2 cellular contexts compared by ENCODE assay signal in the genomic region with DNA sequence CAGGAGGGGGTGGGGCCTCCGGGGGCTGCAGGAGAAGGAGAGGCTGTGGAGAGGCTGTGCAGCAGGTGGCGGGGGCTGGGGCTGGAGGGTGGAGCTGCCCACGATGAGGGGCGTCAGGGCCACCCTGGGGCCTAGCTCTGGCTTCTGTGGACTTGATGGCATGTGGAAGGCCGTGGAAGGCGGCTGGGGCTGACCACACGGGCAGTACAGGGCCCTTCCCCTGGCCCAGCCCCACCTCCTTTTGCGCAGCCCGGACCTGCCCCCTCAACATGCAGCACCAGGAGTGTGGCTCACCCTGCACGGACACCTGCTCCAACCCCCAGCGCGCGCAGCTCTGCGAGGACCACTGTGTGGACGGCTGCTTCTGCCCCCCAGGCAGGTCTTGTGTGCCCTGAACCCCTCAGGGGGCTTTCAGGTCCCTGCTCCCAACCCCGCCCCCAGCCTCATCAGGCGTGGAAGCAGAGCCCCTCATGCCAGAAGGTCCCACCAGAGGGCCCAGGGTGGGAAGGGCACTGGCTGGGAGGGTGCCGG.
TF ChIP-seq lines count a peak whose summit lies in the region.

No MANE protein-coding gene starts in this region.

TF ChIP-seq in SK-N-SH, 30 proteins besides CTCF, POLR2A, EP300 and RAD21:
- TF ChIP-seq RXRA (IDR thresholded peaks at IDR 0.05; ENCODE audit: borderline replicate concordance, low read depth) (no peak), RCOR1 (IDR thresholded peaks at IDR 0.05; ENCODE audit: low read length) (no peak), ELF1 (IDR thresholded peaks at IDR 0.05) (no peak), NFIC (IDR thresholded peaks at IDR 0.05; ENCODE audit: borderline replicate concordance) (no peak)

TF ChIP-seq in SK-N-SH treated with all-trans-retinoic acid at 6 μM for 48 hours, 23 proteins besides CTCF, POLR2A, EP300 and RAD21:
- no peak for TF ChIP-seq GLIS3 (CRISPR knock-in tag; IDR thresholded peaks at IDR 0.05)
- no peak for TF ChIP-seq POU6F1 (CRISPR knock-in tag; IDR thresholded peaks at IDR 0.05; ENCODE audit: borderline replicate concordance, low read depth)
- no peak for TF ChIP-seq ZNF8 (CRISPR knock-in tag; IDR thresholded peaks at IDR 0.05)
- TF ChIP-seq ISL1 (CRISPR knock-in tag; IDR thresholded peaks at IDR 0.05): no peak
- no peak for TF ChIP-seq ESRRG (CRISPR knock-in tag; IDR thresholded peaks at IDR 0.05)
- no peak for TF ChIP-seq ZNF70 (CRISPR knock-in tag; IDR thresholded peaks at IDR 0.05)
- TF ChIP-seq BACH2 (CRISPR knock-in tag; IDR thresholded peaks at IDR 0.05; ENCODE audit: borderline replicate concordance): no peak
- TF ChIP-seq, protein P1, sequence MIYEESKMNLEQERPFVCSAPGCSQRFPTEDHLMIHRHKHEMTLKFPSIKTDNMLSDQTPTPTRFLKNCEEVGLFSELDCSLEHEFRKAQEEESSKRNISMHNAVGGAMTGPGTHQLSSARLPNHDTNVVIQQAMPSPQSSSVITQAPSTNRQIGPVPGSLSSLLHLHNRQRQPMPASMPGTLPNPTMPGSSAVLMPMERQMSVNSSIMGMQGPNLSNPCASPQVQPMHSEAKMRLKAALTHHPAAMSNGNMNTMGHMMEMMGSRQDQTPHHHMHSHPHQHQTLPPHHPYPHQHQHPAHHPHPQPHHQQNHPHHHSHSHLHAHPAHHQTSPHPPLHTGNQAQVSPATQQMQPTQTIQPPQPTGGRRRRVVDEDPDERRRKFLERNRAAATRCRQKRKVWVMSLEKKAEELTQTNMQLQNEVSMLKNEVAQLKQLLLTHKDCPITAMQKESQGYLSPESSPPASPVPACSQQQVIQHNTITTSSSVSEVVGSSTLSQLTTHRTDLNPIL (CRISPR knock-in tag; IDR thresholded peaks at IDR 0.05; ENCODE audit: low read depth): no peak
- TF ChIP-seq ARNTL (CRISPR knock-in tag; IDR thresholded peaks at IDR 0.05; ENCODE audit: borderline replicate concordance, low read depth): no peak
- TF ChIP-seq, protein P2, sequence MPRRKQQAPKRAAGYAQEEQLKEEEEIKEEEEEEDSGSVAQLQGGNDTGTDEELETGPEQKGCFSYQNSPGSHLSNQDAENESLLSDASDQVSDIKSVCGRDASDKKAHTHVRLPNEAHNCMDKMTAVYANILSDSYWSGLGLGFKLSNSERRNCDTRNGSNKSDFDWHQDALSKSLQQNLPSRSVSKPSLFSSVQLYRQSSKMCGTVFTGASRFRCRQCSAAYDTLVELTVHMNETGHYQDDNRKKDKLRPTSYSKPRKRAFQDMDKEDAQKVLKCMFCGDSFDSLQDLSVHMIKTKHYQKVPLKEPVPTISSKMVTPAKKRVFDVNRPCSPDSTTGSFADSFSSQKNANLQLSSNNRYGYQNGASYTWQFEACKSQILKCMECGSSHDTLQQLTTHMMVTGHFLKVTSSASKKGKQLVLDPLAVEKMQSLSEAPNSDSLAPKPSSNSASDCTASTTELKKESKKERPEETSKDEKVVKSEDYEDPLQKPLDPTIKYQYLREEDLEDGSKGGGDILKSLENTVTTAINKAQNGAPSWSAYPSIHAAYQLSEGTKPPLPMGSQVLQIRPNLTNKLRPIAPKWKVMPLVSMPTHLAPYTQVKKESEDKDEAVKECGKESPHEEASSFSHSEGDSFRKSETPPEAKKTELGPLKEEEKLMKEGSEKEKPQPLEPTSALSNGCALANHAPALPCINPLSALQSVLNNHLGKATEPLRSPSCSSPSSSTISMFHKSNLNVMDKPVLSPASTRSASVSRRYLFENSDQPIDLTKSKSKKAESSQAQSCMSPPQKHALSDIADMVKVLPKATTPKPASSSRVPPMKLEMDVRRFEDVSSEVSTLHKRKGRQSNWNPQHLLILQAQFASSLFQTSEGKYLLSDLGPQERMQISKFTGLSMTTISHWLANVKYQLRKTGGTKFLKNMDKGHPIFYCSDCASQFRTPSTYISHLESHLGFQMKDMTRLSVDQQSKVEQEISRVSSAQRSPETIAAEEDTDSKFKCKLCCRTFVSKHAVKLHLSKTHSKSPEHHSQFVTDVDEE (CRISPR knock-in tag; IDR thresholded peaks at IDR 0.05): no peak
- TF ChIP-seq ZNF565 (CRISPR knock-in tag; conservative IDR thresholded peaks at IDR 0.05; ENCODE audit: low read depth): no peak
- TF ChIP-seq ZFP30 (CRISPR knock-in tag; IDR thresholded peaks at IDR 0.05): no peak
- TF ChIP-seq ZC3H10 (CRISPR knock-in tag; IDR thresholded peaks at IDR 0.05): no peak
- TF ChIP-seq, protein P3, sequence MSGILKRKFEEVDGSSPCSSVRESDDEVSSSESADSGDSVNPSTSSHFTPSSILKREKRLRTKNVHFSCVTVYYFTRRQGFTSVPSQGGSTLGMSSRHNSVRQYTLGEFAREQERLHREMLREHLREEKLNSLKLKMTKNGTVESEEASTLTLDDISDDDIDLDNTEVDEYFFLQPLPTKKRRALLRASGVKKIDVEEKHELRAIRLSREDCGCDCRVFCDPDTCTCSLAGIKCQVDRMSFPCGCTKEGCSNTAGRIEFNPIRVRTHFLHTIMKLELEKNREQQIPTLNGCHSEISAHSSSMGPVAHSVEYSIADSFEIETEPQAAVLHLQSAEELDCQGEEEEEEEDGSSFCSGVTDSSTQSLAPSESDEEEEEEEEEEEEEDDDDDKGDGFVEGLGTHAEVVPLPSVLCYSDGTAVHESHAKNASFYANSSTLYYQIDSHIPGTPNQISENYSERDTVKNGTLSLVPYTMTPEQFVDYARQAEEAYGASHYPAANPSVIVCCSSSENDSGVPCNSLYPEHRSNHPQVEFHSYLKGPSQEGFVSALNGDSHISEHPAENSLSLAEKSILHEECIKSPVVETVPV (CRISPR knock-in tag; IDR thresholded peaks at IDR 0.05): no peak
- TF ChIP-seq PPARA (CRISPR knock-in tag; IDR thresholded peaks at IDR 0.05; ENCODE audit: borderline replicate concordance): no peak
- no peak for TF ChIP-seq SNAI2 (CRISPR knock-in tag; IDR thresholded peaks at IDR 0.05)
- TF ChIP-seq PATZ1 (CRISPR knock-in tag; IDR thresholded peaks at IDR 0.05; ENCODE audit: borderline replicate concordance): no peak
- TF ChIP-seq OSR1 (CRISPR knock-in tag; IDR thresholded peaks at IDR 0.05): no peak
- no peak for TF ChIP-seq RARB (CRISPR knock-in tag; IDR thresholded peaks at IDR 0.05)
- no peak for TF ChIP-seq TCF4 (CRISPR knock-in tag; IDR thresholded peaks at IDR 0.05; ENCODE audit: borderline replicate concordance)
TF ChIP-seq in SK-N-SH treated with all-trans-retinoic acid at 6 μM for 48 hours: peak in this region for 0.
